ENCODE assay signal across 2 cellular contexts in the genomic region with DNA sequence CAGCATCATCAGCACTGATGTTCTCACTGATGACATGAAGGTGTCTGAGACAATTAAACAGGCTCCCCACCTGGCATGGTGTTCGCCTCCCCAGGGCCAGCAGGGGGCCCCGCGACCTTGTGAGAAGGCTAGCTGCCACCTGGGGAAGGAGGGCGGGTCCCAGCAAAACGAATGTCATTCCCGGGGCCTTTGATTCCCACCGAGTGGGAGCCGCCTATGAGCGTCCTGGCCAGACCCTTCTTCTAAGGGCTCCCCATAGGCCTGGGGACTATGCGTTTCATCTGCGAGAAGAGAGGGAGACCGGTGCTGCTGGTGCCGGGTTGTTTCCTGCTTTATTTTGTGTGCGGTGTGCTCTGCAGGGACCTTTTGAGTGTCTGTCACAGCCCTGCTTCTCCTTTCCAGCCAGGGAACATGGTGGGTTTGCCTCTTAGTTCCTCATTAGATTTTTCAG.
TF ChIP-seq lines count a peak whose summit lies in the region.

No MANE protein-coding gene starts in this region.

TF ChIP-seq in A549, 52 proteins besides CTCF, POLR2A, EP300 and RAD21:
- TF ChIP-seq CHD4 (IDR thresholded peaks at IDR 0.05; ENCODE audit: borderline replicate concordance) (no peak), BHLHE40 (IDR thresholded peaks at IDR 0.05; ENCODE audit: low read depth, low read length) (no peak), ZSCAN20 (CRISPR knock-in tag; IDR thresholded peaks at IDR 0.05) (no peak), RNF2 (IDR thresholded peaks at IDR 0.05; ENCODE audit: borderline replicate concordance, low read depth) (peak; percentile 93), JUNB (IDR thresholded peaks at IDR 0.05) (no peak), ATOH8 (CRISPR knock-in tag; IDR thresholded peaks at IDR 0.05; ENCODE audit: low read depth) (no peak), E2F6 (IDR thresholded peaks at IDR 0.05; ENCODE audit: borderline replicate concordance, low read depth) (no peak), CHD2 (IDR thresholded peaks at IDR 0.05; ENCODE audit: low read length, partially characterized antibody) (no peak), TFCP2L1 (CRISPR knock-in tag; IDR thresholded peaks at IDR 0.05) (no peak), CBX8 (IDR thresholded peaks at IDR 0.05) (peak; percentile 97), EHF (CRISPR knock-in tag; IDR thresholded peaks at IDR 0.05) (no peak), FOXS1 (CRISPR knock-in tag; IDR thresholded peaks at IDR 0.05) (no peak), SREBF2 (IDR thresholded peaks at IDR 0.05) (no peak), HEYL (CRISPR knock-in tag; IDR thresholded peaks at IDR 0.05) (no peak), ZFP36 (IDR thresholded peaks at IDR 0.05; ENCODE audit: borderline replicate concordance, partially characterized antibody) (no peak), SMC3 (IDR thresholded peaks at IDR 0.05) (peak; percentile 71), MAFK (IDR thresholded peaks at IDR 0.05; ENCODE audit: partially characterized antibody) (no peak), HDAC2 (IDR thresholded peaks at IDR 0.05) (no peak), CEBPB (IDR thresholded peaks at IDR 0.05) (no peak), MYC (IDR thresholded peaks at IDR 0.05; ENCODE audit: borderline replicate concordance, low read length) (no peak), RFX5 (IDR thresholded peaks at IDR 0.05) (no peak), NPAS2 (CRISPR knock-in tag; IDR thresholded peaks at IDR 0.05; ENCODE audit: borderline replicate concordance) (no peak), MAZ (IDR thresholded peaks at IDR 0.05; ENCODE audit: borderline replicate concordance, low read depth, low read length) (no peak), HMGXB4 (CRISPR knock-in tag; IDR thresholded peaks at IDR 0.05; ENCODE audit: borderline replicate concordance) (no peak), HOXA7 (CRISPR knock-in tag; IDR thresholded peaks at IDR 0.05) (no peak)
- TF ChIP-seq, protein P1, sequence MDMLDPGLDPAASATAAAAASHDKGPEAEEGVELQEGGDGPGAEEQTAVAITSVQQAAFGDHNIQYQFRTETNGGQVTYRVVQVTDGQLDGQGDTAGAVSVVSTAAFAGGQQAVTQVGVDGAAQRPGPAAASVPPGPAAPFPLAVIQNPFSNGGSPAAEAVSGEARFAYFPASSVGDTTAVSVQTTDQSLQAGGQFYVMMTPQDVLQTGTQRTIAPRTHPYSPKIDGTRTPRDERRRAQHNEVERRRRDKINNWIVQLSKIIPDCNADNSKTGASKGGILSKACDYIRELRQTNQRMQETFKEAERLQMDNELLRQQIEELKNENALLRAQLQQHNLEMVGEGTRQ (IDR thresholded peaks at IDR 0.05): no peak
- TF ChIP-seq, protein P2, sequence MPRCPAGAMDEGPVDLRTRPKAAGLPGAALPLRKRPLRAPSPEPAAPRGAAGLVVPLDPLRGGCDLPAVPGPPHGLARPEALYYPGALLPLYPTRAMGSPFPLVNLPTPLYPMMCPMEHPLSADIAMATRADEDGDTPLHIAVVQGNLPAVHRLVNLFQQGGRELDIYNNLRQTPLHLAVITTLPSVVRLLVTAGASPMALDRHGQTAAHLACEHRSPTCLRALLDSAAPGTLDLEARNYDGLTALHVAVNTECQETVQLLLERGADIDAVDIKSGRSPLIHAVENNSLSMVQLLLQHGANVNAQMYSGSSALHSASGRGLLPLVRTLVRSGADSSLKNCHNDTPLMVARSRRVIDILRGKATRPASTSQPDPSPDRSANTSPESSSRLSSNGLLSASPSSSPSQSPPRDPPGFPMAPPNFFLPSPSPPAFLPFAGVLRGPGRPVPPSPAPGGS (IDR thresholded peaks at IDR 0.05): no peak
TF ChIP-seq in A549: peak in this region for 3.

TF ChIP-seq in endothelial cell of umbilical vein, 7 proteins besides CTCF, POLR2A, EP300 and RAD21:
- TF ChIP-seq MYC (IDR thresholded peaks at IDR 0.05; ENCODE audit: low read depth, low read length) (no peak), POLR2AphosphoS5 (IDR thresholded peaks at IDR 0.05; ENCODE audit: insufficient read depth, low read depth, low read length) (no peak), GATA2 (IDR thresholded peaks at IDR 0.05; ENCODE audit: insufficient read depth, insufficient read length, low read depth, low read length) (no peak), FOS (IDR thresholded peaks at IDR 0.05; ENCODE audit: borderline replicate concordance, insufficient read depth, low read length) (no peak), MAX (IDR thresholded peaks at IDR 0.05; ENCODE audit: insufficient read depth, insufficient read length) (no peak), JUN (IDR thresholded peaks at IDR 0.05; ENCODE audit: borderline replicate concordance, insufficient read depth, insufficient read length, low read depth) (no peak), EZH2 (IDR thresholded peaks at IDR 0.05; ENCODE audit: borderline replicate concordance, low read depth, low read length, severe bottlenecking) (no peak)
